9 cellular contexts compared by ENCODE assay signal in the genomic region with DNA sequence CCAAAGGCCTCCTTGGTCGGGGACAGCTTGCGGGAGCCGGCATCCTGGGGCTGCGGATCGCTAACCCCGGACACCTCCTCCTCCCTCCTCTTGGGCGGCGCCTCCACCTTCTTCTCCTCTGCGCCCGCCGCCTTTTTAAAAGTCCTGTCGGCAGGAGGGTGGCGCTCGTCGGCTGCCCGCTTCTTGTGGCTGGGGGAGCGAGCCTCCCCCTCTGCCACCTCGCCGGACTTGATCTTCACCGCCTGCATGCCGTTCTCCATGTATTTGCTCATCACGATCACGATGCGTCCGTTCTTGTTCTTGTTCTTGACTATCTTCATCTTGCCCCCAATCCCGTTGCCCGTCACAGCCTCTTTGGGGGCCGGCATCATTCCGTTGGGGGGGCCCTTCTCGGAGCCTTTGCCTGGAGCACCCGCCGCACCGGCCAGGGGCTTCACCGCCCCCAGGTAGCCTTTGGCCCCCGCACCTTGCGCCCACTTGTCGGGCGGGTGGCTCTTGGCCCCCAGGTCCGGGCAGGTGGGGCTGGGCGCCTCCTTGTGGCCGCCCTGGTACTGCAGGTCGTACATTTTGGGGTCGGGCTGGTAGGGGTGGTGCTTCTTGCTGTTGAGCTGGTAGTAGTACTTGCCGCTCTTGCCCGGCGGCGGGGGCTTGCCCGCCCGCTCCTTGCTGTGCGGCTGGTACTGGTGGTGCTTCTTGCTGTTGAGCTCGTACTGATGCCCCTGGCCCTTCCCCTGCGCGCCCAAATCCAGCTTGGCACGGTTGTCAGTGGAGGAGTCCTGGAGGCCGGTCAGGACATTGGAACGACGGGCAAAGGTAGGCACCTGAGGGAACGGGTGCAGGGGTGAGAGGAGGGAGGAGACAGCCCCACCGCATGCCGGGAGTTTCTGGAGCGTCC. TPM values are rescaled to one million over a fixed set of nuclear protein-coding genes. Genes with fewer than 3 reads are reported as not detected.
DNase-seq lines count a peak whose midpoint lies in the region; ATAC-seq and TF ChIP-seq lines count a peak whose summit lies in the region.
"Had no signal": no experiment of that assay in that cellular context is flagged by ENCODE, and none has a peak within 500 bp of the region (broad histone marks: within the 10 kb centered on the region; RNA-seq: fewer than 3 reads in every experiment).

No MANE protein-coding gene starts in this region.

- H3K27me3 ChIP-seq in MM.1S (replicated peaks; ENCODE audit: insufficient read depth, low read length) = peaks cover 5% of the 10 kb centered on the region
- H3K27me3 ChIP-seq in aorta (ENCODE audit: control insufficient read depth in 1 of 2, insufficient read depth in 2 of 2, low read length in 1 of 2) = no peaks in the 10 kb centered on the region

- no peak overlapping the region for H3K9ac ChIP-seq in MM.1S (ENCODE audit: low read length)

- no peak overlapping the region for H3K4me3 ChIP-seq in MM.1S (ENCODE audit: low read length)
- no peak overlapping the region for H3K4me3 ChIP-seq in aorta (ENCODE audit: low read length in 2 of 2)

- DNase-seq in GDM1 (lab: John Stamatoyannopoulos, UW) (peak; percentile 20), MM.1S (no peak), osteocyte (ENCODE audit: extremely low spot score, unreplicated experiment) (peak; percentile 86), hippocampal formation (lab: John Stamatoyannopoulos, UW) (no peak), aorta (no peak)
- peak in 1 of 2 donors; percentile 53 for DNase-seq in central memory CD8-positive, alpha-beta T cell (ENCODE audit: low spot score in 2 of 2)

- H3K36me3 ChIP-seq in MM.1S (replicated peaks; ENCODE audit: insufficient read depth, low read length) (no peaks in the 10 kb centered on the region), aorta (ENCODE audit: control insufficient read depth in 1 of 2, insufficient read depth in 2 of 2, low read length in 1 of 2) (peaks cover 0 to 2% of the 10 kb centered on the region in 2 donors)

- peaks cover 8% of the 10 kb centered on the region for H3F3A ChIP-seq in MM.1S (ENCODE audit: insufficient read depth, low read length)

- no peak overlapping the region for H3K27ac ChIP-seq in MM.1S (ENCODE audit: low read length)
- no peak overlapping the region for H3K27ac ChIP-seq in aorta (ENCODE audit: low read depth in 1 of 2, low read length in 2 of 2)
- H3K27ac ChIP-seq: SK-N-MC had no signal

- H3K79me2 ChIP-seq in MM.1S (ENCODE audit: low read length) = peaks cover 18% of the 10 kb centered on the region

- TF ChIP-seq CTCF in MM.1S (IDR thresholded peaks at IDR 0.05; ENCODE audit: low read length) (peak; percentile 39), osteocyte (IDR thresholded peaks at IDR 0.05) (peak; percentile 78)

- H3K4me1 Mint-ChIP-seq in central memory CD8-positive, alpha-beta T cell = peaks cover 29% of the 10 kb centered on the region
- peaks cover 37% of the 10 kb centered on the region for H3K4me1 Mint-ChIP-seq in osteocyte (ENCODE audit: unreplicated experiment)

- H2AFZ ChIP-seq in MM.1S (ENCODE audit: low read length) = no peak overlapping the region

- peak overlapping the region; percentile 82 for H3K27ac Mint-ChIP-seq in central memory CD8-positive, alpha-beta T cell (ENCODE audit: low read depth)
- no peak overlapping the region for H3K27ac Mint-ChIP-seq in osteocyte (ENCODE audit: unreplicated experiment)

- peak overlapping the region; percentile 53 for H3K4me3 Mint-ChIP-seq in central memory CD8-positive, alpha-beta T cell
- no peak overlapping the region for H3K4me3 Mint-ChIP-seq in osteocyte (ENCODE audit: unreplicated experiment)

- peaks cover 49% of the 10 kb centered on the region for H3K36me3 Mint-ChIP-seq in central memory CD8-positive, alpha-beta T cell (ENCODE audit: insufficient read depth)
- peaks cover 10% of the 10 kb centered on the region for H3K36me3 Mint-ChIP-seq in osteocyte (ENCODE audit: unreplicated experiment)

- no peak overlapping the region for H3K4me2 ChIP-seq in MM.1S (ENCODE audit: low read depth, low read length)

- peaks cover 9% of the 10 kb centered on the region; the same call in 1 of the 2 replicates for H3K4me1 ChIP-seq in MM.1S (ENCODE audit: low read length)
- H3K4me1 ChIP-seq in aorta (ENCODE audit: control insufficient read depth in 1 of 2, insufficient read depth in 2 of 2, low read length in 2 of 2) = no peaks in the 10 kb centered on the region

- no peaks in the 10 kb centered on the region for H3K9me2 ChIP-seq in MM.1S (replicated peaks; ENCODE audit: insufficient read depth, low read length)

- ATAC-seq in central memory CD8-positive, alpha-beta T cell (replicated peaks; ENCODE audit: extremely low read depth, poor library complexity, severe bottlenecking) = no peak
- ATAC-seq in HG03175 (IDR thresholded peaks at IDR 0.05; ENCODE audit: unreplicated experiment) (no peak), HG02973 (IDR thresholded peaks at IDR 0.05; ENCODE audit: unreplicated experiment) (no peak), aorta (ENCODE audit: low FRiP score) (no peak)

- no peaks in the 10 kb centered on the region for H3K9me3 Mint-ChIP-seq in central memory CD8-positive, alpha-beta T cell
- H3K9me3 Mint-ChIP-seq in osteocyte (ENCODE audit: unreplicated experiment) = no peaks in the 10 kb centered on the region

- intact Hi-C loops in aorta (cut with DNase I) = loop anchor here (5.0 kb wide), 2 partner anchors 38 to 82 kb away; a partner anchor contains a TSS

- H3K9me3 ChIP-seq in MM.1S (replicated peaks; ENCODE audit: insufficient read depth, low read length) (no peaks in the 10 kb centered on the region), aorta (ENCODE audit: control insufficient read depth, low read length) (no peaks in the 10 kb centered on the region)

- 90 to 91% methylated on average over 61 of the region's 61 CpGs for WGBS in aorta, 2 donors

- no peaks in the 10 kb centered on the region for H4K20me1 ChIP-seq in MM.1S (ENCODE audit: insufficient read depth, low read length)

- no peaks in the 10 kb centered on the region for H3K27me3 Mint-ChIP-seq in central memory CD8-positive, alpha-beta T cell
- no peaks in the 10 kb centered on the region for H3K27me3 Mint-ChIP-seq in osteocyte (ENCODE audit: unreplicated experiment)

RNA-seq across cellular contexts. Expression of a gene that starts 4.4 kb away (rescaled TPM):
- total RNA-seq in osteocyte (21.4 and 23.2 TPM in 2 replicates), aorta (10 to 100 TPM; 10.7 to 13.4 TPM)
- polyA plus RNA-seq in aorta = 1 to 10 TPM; 2.5 to 8.0 TPM

RNA-seq across cellular contexts. Expression of a gene that starts 37.9 kb away (rescaled TPM):
- total RNA-seq in osteocyte = 5.4 and 6.3 TPM in 2 replicates
- total RNA-seq in aorta = 1 to 10 TPM; 5.3 to 6.2 TPM
- 1 to 10 TPM; 1.4 to 2.4 TPM for polyA plus RNA-seq in aorta

RNA-seq across cellular contexts. Expression of a gene that starts 56.9 kb away (rescaled TPM):
- total RNA-seq in osteocyte (9.9 and 12.7 TPM in 2 replicates), aorta (1 to 10 TPM; 1.2 to 4.5 TPM)
- not detected for polyA plus RNA-seq in aorta

Comparison
In these comparisons a context has a peak if more than half of its experiments do, and no peak if none do; other contexts are left out.
1. DNase-seq: peak in GDM1 (single experiment) and osteocyte (single experiment); none in MM.1S (single experiment), hippocampal formation (0 of 2) and aorta (0 of 2).